ENCODE assay signal across 7 cellular contexts in the genomic region with DNA sequence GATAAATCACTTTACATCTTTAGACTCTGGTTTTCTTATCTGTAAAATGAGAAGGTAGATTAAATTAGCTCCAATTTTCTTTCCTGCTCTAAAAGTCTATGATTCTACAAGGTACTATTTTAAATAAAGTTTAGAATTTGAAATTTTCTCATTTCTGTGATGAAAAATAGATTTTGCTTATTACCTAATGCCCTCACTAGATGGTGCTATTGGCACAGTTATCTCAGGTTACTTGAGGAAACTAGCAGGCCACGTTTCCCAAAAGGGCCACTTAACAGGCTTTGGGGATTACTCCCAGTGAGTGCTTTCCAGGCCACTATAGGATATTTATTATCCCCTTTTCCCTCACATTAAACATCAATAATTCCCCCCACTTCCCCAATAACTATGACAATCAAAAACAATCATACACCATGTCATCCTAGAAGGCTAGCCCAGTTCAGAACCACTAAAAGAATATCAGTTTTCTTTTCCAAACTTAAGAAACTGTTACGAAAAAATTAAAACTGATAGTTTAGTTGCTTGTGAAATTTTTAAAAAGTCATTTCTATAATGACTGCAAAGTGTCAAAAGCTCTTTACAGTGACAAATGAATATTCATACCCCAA. TPM values are rescaled to one million over a fixed set of nuclear protein-coding genes. Genes with fewer than 3 reads are reported as not detected.
DNase-seq lines count a peak whose midpoint lies in the region; ATAC-seq and TF ChIP-seq lines count a peak whose summit lies in the region.

No MANE protein-coding gene starts in this region.

- no peaks in the 10 kb centered on the region for H3K4me1 ChIP-seq in trophoblast cell (ENCODE audit: control insufficient read depth in 1 of 2, insufficient read depth in 2 of 2, low read length in 2 of 2)

- H4K91ac ChIP-seq in trophoblast cell (ENCODE audit: low read depth, low read length): no peak overlapping the region

- H3K79me1 ChIP-seq in trophoblast cell (ENCODE audit: low read length): no peaks in the 10 kb centered on the region

- no peak overlapping the region for H3K18ac ChIP-seq in trophoblast cell (ENCODE audit: low read length)

- TF ChIP-seq CTCF in HL-60 (IDR thresholded peaks at IDR 0.05; ENCODE audit: insufficient read depth, low read length): peak; percentile 29

- peaks cover 3% of the 10 kb centered on the region for H3K9me3 Mint-ChIP-seq in activated naive CD4-positive, alpha-beta T cell treated with anti-CD3 and anti-CD28 coated beads, Interleukin-2, amount 50 U/mL, for 24 hours

- peaks cover 4% of the 10 kb centered on the region for H3K9me3 ChIP-seq in trophoblast cell (ENCODE audit: insufficient read depth, low read depth, low read length)

- ATAC-seq in GM21717 (IDR thresholded peaks at IDR 0.05; ENCODE audit: unreplicated experiment): no peak

- H4K12ac ChIP-seq in trophoblast cell (ENCODE audit: low read depth, low read length): no peak overlapping the region

- peak overlapping the region; percentile 86 for H3K27ac Mint-ChIP-seq in activated naive CD4-positive, alpha-beta T cell treated with anti-CD3 and anti-CD28 coated beads, Interleukin-2, amount 50 U/mL, for 24 hours

- H2BK5ac ChIP-seq in trophoblast cell (ENCODE audit: low read depth, low read length, poor library complexity): no peak overlapping the region

- no peaks in the 10 kb centered on the region for H3K79me2 ChIP-seq in trophoblast cell (ENCODE audit: control insufficient read depth, insufficient read depth, low read length, poor library complexity)

- H3K27me3 ChIP-seq in HL-60 (ENCODE audit: insufficient read depth, poor library complexity, severe bottlenecking) (no peaks in the 10 kb centered on the region), trophoblast cell (ENCODE audit: insufficient read depth, low read length) (no peaks in the 10 kb centered on the region)

- H3K14ac ChIP-seq in trophoblast cell (ENCODE audit: low read length): no peak overlapping the region

- H2AFZ ChIP-seq in trophoblast cell (ENCODE audit: insufficient read depth, low read length, poor library complexity): no peak overlapping the region

- no peak overlapping the region for H3K23ac ChIP-seq in trophoblast cell (ENCODE audit: low read length)

- H2BK120ac ChIP-seq in trophoblast cell (ENCODE audit: insufficient read depth, low read length, poor library complexity): no peak overlapping the region

- no peak overlapping the region for H4K8ac ChIP-seq in trophoblast cell (ENCODE audit: low read depth, low read length)

- peaks cover 0 to 1% of the 10 kb centered on the region in 2 experiments for H3K36me3 ChIP-seq in trophoblast cell (ENCODE audit: control insufficient read depth in 1 of 2, insufficient read depth in 2 of 2, low read length in 2 of 2)

- H3K4me3 ChIP-seq in HL-60 (replicated peaks; ENCODE audit: insufficient read depth, low read length) (no peak overlapping the region), trophoblast cell (ENCODE audit: low read depth, low read length) (no peak overlapping the region)

- no peak overlapping the region for H3K9ac ChIP-seq in trophoblast cell (ENCODE audit: low read length)

- peaks cover 19% of the 10 kb centered on the region for H3K4me1 Mint-ChIP-seq in activated naive CD4-positive, alpha-beta T cell treated with anti-CD3 and anti-CD28 coated beads, Interleukin-2, amount 50 U/mL, for 24 hours

- no peak overlapping the region for H2AK5ac ChIP-seq in trophoblast cell (ENCODE audit: low read length)

- DNase-seq in EH (ENCODE audit: low read depth) (peak; percentile 80), HL-60 (ENCODE audit: low read depth in 1 of 2, low spot score in 1 of 2) (peak; percentile 58 to 60), NCI-H69 (lab: John Stamatoyannopoulos, UW) (peak; percentile 75), glomerular visceral epithelial cell (ENCODE audit: extremely low spot score) (peak; percentile 71), trophoblast cell (peak; percentile 30 to 84)

- H2BK12ac ChIP-seq in trophoblast cell (ENCODE audit: low read length): no peak overlapping the region

- no CpG with 5 or more reads among the region's 2 CpGs for WGBS in trophoblast cell (ENCODE audit: extremely low coverage, insufficient coverage, insufficient read length)

- H3K4me2 ChIP-seq in trophoblast cell (ENCODE audit: low read length): no peak overlapping the region

- no peak overlapping the region for H3K4ac ChIP-seq in trophoblast cell (ENCODE audit: low read depth, low read length)

- H3K27ac ChIP-seq in HL-60 (replicated peaks) (peak overlapping the region; percentile 26; the same call in 1 of the 2 replicates), trophoblast cell (ENCODE audit: low read depth, low read length) (no peak overlapping the region)

- H3K36me3 Mint-ChIP-seq in activated naive CD4-positive, alpha-beta T cell treated with anti-CD3 and anti-CD28 coated beads, Interleukin-2, amount 50 U/mL, for 24 hours: peaks cover 17% of the 10 kb centered on the region

- no peaks in the 10 kb centered on the region for H3K27me3 Mint-ChIP-seq in activated naive CD4-positive, alpha-beta T cell treated with anti-CD3 and anti-CD28 coated beads, Interleukin-2, amount 50 U/mL, for 24 hours

- no peak overlapping the region for H3K4me3 Mint-ChIP-seq in activated naive CD4-positive, alpha-beta T cell treated with anti-CD3 and anti-CD28 coated beads, Interleukin-2, amount 50 U/mL, for 24 hours

RNA-seq across cellular contexts. Expression of a gene that starts 30.6 kb away (rescaled TPM):
- polyA plus RNA-seq in trophoblast cell (2013): 8.5 and 9.1 TPM in 2 replicates
